ENCODE assay signal across 12 cellular contexts in the genomic region with DNA sequence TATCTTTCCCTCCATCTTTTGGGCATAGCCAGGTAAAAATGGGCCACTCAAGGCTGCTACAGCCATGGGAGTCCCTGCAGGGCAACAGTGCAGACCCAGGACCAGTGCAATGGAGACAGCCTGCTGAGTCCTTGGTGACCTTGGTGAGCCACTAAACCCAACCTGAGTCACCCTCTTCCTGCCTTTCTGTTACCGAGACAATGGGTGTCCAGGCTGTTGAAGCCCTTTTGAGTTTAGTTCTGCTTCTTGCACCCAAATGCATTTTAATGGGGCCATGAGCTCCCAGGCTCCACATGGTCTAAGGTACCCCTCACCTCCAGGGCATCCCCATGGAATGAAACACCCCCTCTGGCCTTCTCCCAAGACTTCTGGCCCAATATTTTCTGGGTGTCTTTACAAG. TPM values are rescaled to one million over a fixed set of nuclear protein-coding genes. Genes with fewer than 3 reads are reported as not detected.
A peak's percentile ranks its signal among the peaks of the same experiment; 100 is the strongest.
DNase-seq lines count a peak whose midpoint lies in the region; ATAC-seq, FAIRE-seq and TF ChIP-seq lines count a peak whose summit lies in the region.
"Had no signal": no experiment of that assay in that cellular context is flagged by ENCODE, and none has a peak within 500 bp of the region (broad histone marks: within the 10 kb centered on the region; RNA-seq: fewer than 3 reads in every experiment).

No MANE protein-coding gene starts in this region.

- TF ChIP-seq EP300 in gastroesophageal sphincter (IDR thresholded peaks at IDR 0.05): no peak
- no peak for TF ChIP-seq EP300 in tibial nerve (IDR thresholded peaks at IDR 0.05)

- no peak overlapping the region for H3K4me3 ChIP-seq in gastroesophageal sphincter
- no peak overlapping the region for H3K4me3 ChIP-seq in tibial nerve
- H3K4me3 ChIP-seq in pancreas: no peak overlapping the region
- no peak overlapping the region for H3K4me3 ChIP-seq in left lung

- no peaks in the 10 kb centered on the region for H3K27me3 ChIP-seq in gastroesophageal sphincter
- H3K27me3 ChIP-seq in tibial nerve: no peaks in the 10 kb centered on the region
- no peaks in the 10 kb centered on the region for H3K27me3 ChIP-seq in pancreas
- no peaks in the 10 kb centered on the region for H3K27me3 ChIP-seq in left lung

- intact Hi-C loops in pancreas (cut with DNase I) (no loop called here), left lung (cut with DNase I) (no loop called here)

- no peak for TF ChIP-seq POLR2A in gastroesophageal sphincter (IDR thresholded peaks at IDR 0.05)
- no peak for TF ChIP-seq POLR2A in tibial nerve (IDR thresholded peaks at IDR 0.05)

- ATAC-seq in gastroesophageal sphincter: no peak
- ATAC-seq in pancreas: no peak
- no peak for ATAC-seq in left lung

- H3K9me3 ChIP-seq in gastroesophageal sphincter (no peaks in the 10 kb centered on the region), tibial nerve (no peaks in the 10 kb centered on the region), pancreas (no peaks in the 10 kb centered on the region), left lung (no peaks in the 10 kb centered on the region)

- no peak for TF ChIP-seq CTCF in gastroesophageal sphincter (IDR thresholded peaks at IDR 0.05)
- TF ChIP-seq CTCF in tibial nerve (IDR thresholded peaks at IDR 0.05): no peak
- TF ChIP-seq CTCF in pancreas (IDR thresholded peaks at IDR 0.05): no peak
- TF ChIP-seq CTCF in left lung (IDR thresholded peaks at IDR 0.05): no peak

- H3K27ac ChIP-seq in gastroesophageal sphincter (peak overlapping the region; percentile 75 to 96 (median 90)), tibial nerve (peak overlapping the region in 3 of 4 donors; percentile 81 to 96 (median 92)), pancreas (no peak overlapping the region), left lung (peak overlapping the region in 1 of 2 donors; percentile 82)

- DNase-seq in activated gamma-delta T cell treated with Interleukin-2 at 50 U/mL for 16 hours: peak; percentile 53
- DNase-seq in activated gamma-delta T cell (lab: John Stamatoyannopoulos, UW): no peak
- peak; percentile 43 to 44 for DNase-seq in activated CD4-positive, alpha-beta T cell treated with anti-CD3 and anti-CD28 coated beads, Interleukin-2, amount 50 U/mL, for 48 hours
- DNase-seq in tibial nerve (ENCODE audit: low spot score in 2 of 2): no peak
- no peak for DNase-seq in pancreas
- no peak for DNase-seq in left lung
- no peak for DNase-seq in NCI-H1417 treated with DMSO at 0.1 percent for 48 hours (lab: John Stamatoyannopoulos, UW)
- DNase-seq: nephron progenitor cell, SIG-M5 had no signal

- 80% methylated on average over 1 of the region's 1 CpG; no CpG with 5 or more reads in 1 of the 2 donors for WGBS in gastroesophageal sphincter (ENCODE audit: low coverage in 1 of 2), 2 donors
- WGBS in tibial nerve, 2 donors: 80 to 83% methylated on average over 1 of the region's 1 CpG
- WGBS in pancreas, 2 donors: 88 to 100% methylated on average over 1 of the region's 1 CpG

- no peak for FAIRE-seq in pancreas (lab: Jason Lieb, UNC)

- H3K4me1 ChIP-seq in gastroesophageal sphincter (peaks cover 6 to 51% (median 18%) of the 10 kb centered on the region in 3 donors), tibial nerve (peaks cover 0 to 65% (median 38%) of the 10 kb centered on the region in 4 donors), pancreas (peaks cover 4 to 19% (median 10%) of the 10 kb centered on the region in 3 donors), left lung (peaks cover 22 to 62% of the 10 kb centered on the region in 2 donors)

- peaks cover 0 to 17% of the 10 kb centered on the region in 2 donors for H3K36me3 ChIP-seq in gastroesophageal sphincter
- H3K36me3 ChIP-seq in tibial nerve: no peaks in the 10 kb centered on the region
- H3K36me3 ChIP-seq in pancreas: no peaks in the 10 kb centered on the region
- H3K36me3 ChIP-seq in left lung: no peaks in the 10 kb centered on the region

RNA-seq across cellular contexts. Expression of gene PLAAT4, which starts 0.9 kb away (rescaled TPM):
- 10 to 100 TPM; 18.0 to 40.5 (median 35.9) TPM for total RNA-seq in gastroesophageal sphincter
- total RNA-seq in tibial nerve: 10 to 100 TPM in 3 of 4 donors, 1 to 10 TPM in 1; 6.3 to 43.7 (median 23.0) TPM
- 10 to 100 TPM in 2 of 6 donors, 1 to 10 TPM in 4; 3.3 to 32.4 (median 5.7) TPM for total RNA-seq in pancreas
- polyA plus RNA-seq in pancreas: 10 to 100 TPM; 13.5 to 16.2 TPM
- total RNA-seq in left lung: 100 to 1,000 TPM; 105 to 217 TPM

RNA-seq across cellular contexts. Expression of gene PLAAT2, which starts 27.4 kb away (rescaled TPM):
- total RNA-seq in gastroesophageal sphincter: not detected
- total RNA-seq in tibial nerve: under 1 TPM in 1 of 4 donors, not detected in 3; 0.90 TPM
- total RNA-seq in pancreas: not detected
- under 1 TPM in 1 of 2 donors, not detected in 1; 0.26 TPM for polyA plus RNA-seq in pancreas
- 1 to 10 TPM; 5.0 to 6.0 TPM for total RNA-seq in left lung
- polyA plus RNA-seq: AG04450 had no signal

RNA-seq across cellular contexts. Expression of gene LGALS12, which starts 29.9 kb away (rescaled TPM):
- 1 to 10 TPM in 1 of 4 donors, under 1 TPM in 1, not detected in 2; 0.47 to 2.0 TPM for total RNA-seq in gastroesophageal sphincter
- 10 to 100 TPM in 2 of 4 donors, 1 to 10 TPM in 2; 7.3 to 32.7 (median 14.9) TPM for total RNA-seq in tibial nerve
- 1 to 10 TPM in 2 of 6 donors, under 1 TPM in 2, not detected in 2; 0.13 to 1.4 (median 0.79) TPM for total RNA-seq in pancreas
- polyA plus RNA-seq in pancreas: 1 to 10 TPM in 1 of 2 donors, under 1 TPM in 1; 0.21 to 2.1 TPM
- total RNA-seq in left lung: under 1 TPM; 0.20 to 0.86 TPM
- total RNA-seq: ureter had no signal
- polyA plus RNA-seq: AG04450 had no signal

RNA-seq across cellular contexts. Expression of gene PLAAT5, which starts 44.8 kb away (rescaled TPM):
- total RNA-seq in gastroesophageal sphincter: 1 to 10 TPM; 3.4 to 8.3 (median 5.5) TPM
- 10 to 100 TPM in 2 of 4 donors, 1 to 10 TPM in 2; 6.7 to 15.3 (median 10.1) TPM for total RNA-seq in tibial nerve
- 10 to 100 TPM in 2 of 6 donors, 1 to 10 TPM in 4; 4.6 to 11.0 (median 9.2) TPM for total RNA-seq in pancreas
- 1 to 10 TPM; 1.6 to 3.7 TPM for polyA plus RNA-seq in pancreas
- total RNA-seq in left lung: 1 to 10 TPM; 1.8 to 4.6 TPM
- polyA plus RNA-seq: AG04450 had no signal

Comparison
In these comparisons a context has a peak if more than half of its experiments do, and no peak if none do; other contexts are left out.
1. DNase-seq: peak in activated gamma-delta T cell treated with Interleukin-2 at 50 U/mL for 16 hours (single experiment) and activated CD4-positive, alpha-beta T cell treated with anti-CD3 and anti-CD28 coated beads, Interleukin-2, amount 50 U/mL, for 48 hours (2 of 2); none in activated gamma-delta T cell (single experiment), tibial nerve (0 of 2), pancreas (0 of 6), left lung (0 of 2) and NCI-H1417 treated with DMSO at 0.1 percent for 48 hours (single experiment).
2. H3K27ac ChIP-seq: peak in gastroesophageal sphincter (4 of 4) and tibial nerve (3 of 4); none in pancreas (0 of 4).